Comparison of ENCODE assay signal across 1 cellular context in genomic region chr20:310645-311044, GRCh38.
TF ChIP-seq lines count a peak whose summit lies in the region.

No MANE protein-coding gene starts in this region.

TF ChIP-seq in GM23338, 12 proteins besides CTCF, POLR2A, EP300 and RAD21 (continued from another document):
- no peak for TF ChIP-seq ZNF462 (CRISPR knock-in tag; IDR thresholded peaks at IDR 0.05)
- no peak for TF ChIP-seq EZH2 (IDR thresholded peaks at IDR 0.05; ENCODE audit: low read depth, unreplicated experiment)
- no peak for TF ChIP-seq REST (IDR thresholded peaks at IDR 0.05; ENCODE audit: unreplicated experiment)
- no peak for TF ChIP-seq POLR2AphosphoS5 (IDR thresholded peaks at IDR 0.05; ENCODE audit: low read depth)
- TF ChIP-seq ZNF331 (CRISPR knock-in tag; IDR thresholded peaks at IDR 0.05; ENCODE audit: low read depth) = no peak
- no peak for TF ChIP-seq EZH2phosphoT487 (IDR thresholded peaks at IDR 0.05; ENCODE audit: unreplicated experiment)
- no peak for TF ChIP-seq JUNB (IDR thresholded peaks at IDR 0.05; ENCODE audit: unreplicated experiment)
